In the genomic region with DNA sequence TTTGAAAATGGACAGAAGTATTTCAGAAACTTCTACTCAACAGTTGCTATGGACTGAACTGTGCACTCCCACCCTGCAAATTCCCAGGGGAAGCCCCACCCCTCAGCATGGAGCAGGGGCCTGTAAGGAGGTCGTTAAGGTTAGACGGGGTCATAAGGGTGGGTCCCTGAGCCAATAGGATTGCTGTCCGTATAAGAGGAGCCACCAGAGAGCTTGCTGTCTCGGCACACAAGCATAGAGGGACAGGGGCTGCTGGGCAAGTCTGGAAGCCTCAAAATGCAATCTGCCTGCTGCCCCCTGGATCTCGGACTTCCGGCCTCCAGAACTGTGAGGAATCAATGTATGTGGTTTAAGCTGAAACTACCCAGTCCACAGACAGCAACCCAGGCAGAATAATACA, we compare ENCODE assay signal across 20 cellular contexts. TPM values are rescaled to one million over a fixed set of nuclear protein-coding genes. Genes with fewer than 3 reads are reported as not detected.
DNase-seq lines count a peak whose midpoint lies in the region; ATAC-seq, FAIRE-seq and TF ChIP-seq lines count a peak whose summit lies in the region.
"Had no signal": no experiment of that assay in that cellular context is flagged by ENCODE, and none has a peak within 500 bp of the region (broad histone marks: within the 10 kb centered on the region; RNA-seq: fewer than 3 reads in every experiment).

No MANE protein-coding gene starts in this region.

- H3K4me2 ChIP-seq in K562 (ENCODE audit: insufficient read depth, low read length) (no peak overlapping the region), SK-N-SH (no peak overlapping the region)
- H3K4me2 ChIP-seq: A549 had no signal

- intact Hi-C loops in cardiac septum (cut with DNase I) (no loop called here), heart left ventricle (cut with DNase I) (no loop called here), K562 (cut with micrococcal nuclease) (no loop called here), spleen (cut with DNase I; ENCODE audit: low total_unique reads) (no loop called here)

- H3K4me1 ChIP-seq in heart left ventricle (peaks cover 0 to 9% (median 1%) of the 10 kb centered on the region in 12 donors), K562 (replicated peaks in 1 of 2; ENCODE audit: control insufficient read depth in 2 of 2, insufficient read depth in 2 of 2, low read length in 2 of 2) (no peaks in the 10 kb centered on the region), liver (ENCODE audit: control insufficient read depth in 4 of 4, insufficient read depth in 4 of 4, low read length in 3 of 4) (peaks cover 3 to 49% (median 35%) of the 10 kb centered on the region in 4 donors), spleen (peaks cover 0 to 14% (median 0%) of the 10 kb centered on the region in 6 donors), Peyer's patch (peaks cover 0 to 45% (median 0%) of the 10 kb centered on the region in 4 donors), SK-N-SH (ENCODE audit: control insufficient read depth in 1 of 2, insufficient read depth in 2 of 2, low read depth in 1 of 2, low read length in 1 of 2) (no peaks in the 10 kb centered on the region; a peak in 1 of 4 replicates)

- H3K79me2 ChIP-seq in K562 (ENCODE audit: control insufficient read depth, insufficient read depth, low read length) (no peaks in the 10 kb centered on the region), SK-N-SH (ENCODE audit: insufficient read depth) (no peaks in the 10 kb centered on the region)

- H3K4me3 ChIP-seq in heart left ventricle (no peak overlapping the region), K562 (no peak overlapping the region), liver (ENCODE audit: low read depth in 1 of 3, low read length in 3 of 3) (peak overlapping the region; percentile 39 to 71 (median 71)), spleen (no peak overlapping the region), Peyer's patch (no peak overlapping the region), SK-N-SH (ENCODE audit: low read depth in 2 of 2, low read length in 1 of 2) (no peak overlapping the region), H7 (ENCODE audit: insufficient read depth, low read depth, low read length) (no peak overlapping the region)
- H3K4me3 ChIP-seq: A549 had no signal

- ATAC-seq in heart left ventricle, result no peak
- ATAC-seq in K562, result no peak
- ATAC-seq: A549, SK-N-SH treated with all-trans-retinoic acid at 6 μM for 48 hours had no signal

- no peaks in the 10 kb centered on the region for H3K9me2 ChIP-seq in SK-N-SH

- H3K27ac ChIP-seq in heart left ventricle, result no peak overlapping the region
- no peak overlapping the region for H3K27ac ChIP-seq in K562 (ENCODE audit: extremely low read depth, low read depth, low read length)
- peak overlapping the region; percentile 64 to 98 for H3K27ac ChIP-seq in liver (ENCODE audit: low read depth in 1 of 2, low read length in 2 of 2)
- no peak overlapping the region for H3K27ac ChIP-seq in spleen
- no peak overlapping the region for H3K27ac ChIP-seq in Peyer's patch
- H3K27ac ChIP-seq in SK-N-SH (ENCODE audit: low read depth in 2 of 2, low read length in 1 of 2), result no peak overlapping the region
- H3K27ac ChIP-seq: A549 had no signal

- 70 to 83% (median 76%) methylated on average over 6 of the region's 6 CpGs for WGBS in heart left ventricle, 4 donors
- 9% methylated on average over 6 of the region's 6 CpGs for WGBS in K562 (ENCODE audit: insufficient coverage, low coverage, missing lambda C conversion rate)
- 39% methylated on average over 6 of the region's 6 CpGs for WGBS in liver
- 60 to 84% (median 75%) methylated on average over 6 of the region's 6 CpGs for WGBS in spleen, 5 donors
- WGBS in SK-N-SH (ENCODE audit: low lambda C conversion rate), result 36% methylated on average over 4 of the region's 6 CpGs

- H3K9ac ChIP-seq in K562 (ENCODE audit: insufficient read depth in 1 of 2, low read depth in 2 of 2, low read length in 2 of 2), result no peak overlapping the region
- H3K9ac ChIP-seq in liver (ENCODE audit: low read depth in 1 of 2, low read length in 2 of 2), result peak overlapping the region; percentile 0 to 75
- H3K9ac ChIP-seq in SK-N-SH, result no peak overlapping the region

- TF ChIP-seq RAD21 in K562 (CRISPR knock-in tag; conservative IDR thresholded peaks at IDR 0.05 in 1 of 2, IDR thresholded peaks at IDR 0.05 in 1 of 2) (no peak), liver (IDR thresholded peaks at IDR 0.05) (no peak), SK-N-SH (IDR thresholded peaks at IDR 0.05; ENCODE audit: low read length) (no peak)

- H3K27me3 ChIP-seq in heart left ventricle, result no peaks in the 10 kb centered on the region
- peaks cover 35 to 49% of the 10 kb centered on the region in 2 experiments for H3K27me3 ChIP-seq in K562 (ENCODE audit: control insufficient read depth in 2 of 2, insufficient read depth in 2 of 2, low read length in 2 of 2)
- H3K27me3 ChIP-seq in liver (ENCODE audit: control insufficient read depth in 4 of 4, insufficient read depth in 4 of 4, low read length in 3 of 4), result no peaks in the 10 kb centered on the region
- peaks cover 0 to 5% (median 0%) of the 10 kb centered on the region in 7 donors for H3K27me3 ChIP-seq in spleen (replicated peaks in 1 of 7)
- H3K27me3 ChIP-seq in Peyer's patch, result no peaks in the 10 kb centered on the region
- no peaks in the 10 kb centered on the region for H3K27me3 ChIP-seq in SK-N-SH (ENCODE audit: insufficient read depth)
- no peaks in the 10 kb centered on the region for H3K27me3 ChIP-seq in H7 (ENCODE audit: control insufficient read depth, insufficient read depth, low read length)

- in situ Hi-C loops in K562 (cut with MboI), result no loop called here

- H3K36me3 ChIP-seq in heart left ventricle (no peaks in the 10 kb centered on the region), K562 (ENCODE audit: control insufficient read depth, insufficient read depth, low read length) (no peaks in the 10 kb centered on the region), liver (ENCODE audit: control insufficient read depth in 4 of 4, insufficient read depth in 3 of 4, low read depth in 1 of 4, low read length in 3 of 4) (peaks cover 0 to 9% (median 3%) of the 10 kb centered on the region in 4 donors), spleen (no peaks in the 10 kb centered on the region), Peyer's patch (no peaks in the 10 kb centered on the region), SK-N-SH (replicated peaks in 1 of 2; ENCODE audit: control insufficient read depth in 1 of 2, insufficient read depth in 2 of 2, low read length in 1 of 2) (no peaks in the 10 kb centered on the region), H7 (replicated peaks; ENCODE audit: control insufficient read depth, insufficient read depth, low read length) (no peaks in the 10 kb centered on the region)

- CTCF ChIA-PET in K562 (lab: Yijun Ruan, JAX; ENCODE audit: low intra/inter-chr PET ratio), result no interaction called here
- CTCF ChIA-PET in SK-N-SH (lab: Yijun Ruan, JAX), result interaction anchor here (1.4 kb wide), 2 partner anchors 12 to 29 kb away, joined by 3 to 5 read pairs; no protein-coding TSS in a partner anchor

- H2AFZ ChIP-seq in K562 (ENCODE audit: low read depth, low read length) (0 out of 2 replicates have a peak overlapping the region, but pooled peaks have one; percentile 13), SK-N-SH (ENCODE audit: low read depth) (no peak overlapping the region)

- H3K9me3 ChIP-seq in heart left ventricle (no peaks in the 10 kb centered on the region), K562 (replicated peaks; ENCODE audit: control insufficient read depth, insufficient read depth, low read depth, low read length) (no peaks in the 10 kb centered on the region), liver (ENCODE audit: control insufficient read depth in 4 of 4, low read length in 3 of 4) (no peaks in the 10 kb centered on the region), spleen (no peaks in the 10 kb centered on the region), Peyer's patch (no peaks in the 10 kb centered on the region), SK-N-SH (no peaks in the 10 kb centered on the region)
- H3K9me3 ChIP-seq: A549 had no signal

- H4K20me1 ChIP-seq in K562 (replicated peaks; ENCODE audit: control insufficient read depth, insufficient read depth, low read length), result no peaks in the 10 kb centered on the region
- no peaks in the 10 kb centered on the region for H4K20me1 ChIP-seq in SK-N-SH (ENCODE audit: insufficient read depth)

- H3K9me1 ChIP-seq in K562 (ENCODE audit: control insufficient read depth, insufficient read depth, low read length), result no peaks in the 10 kb centered on the region

- BruUV-seq in K562 (replicated peaks; lab: Mats Ljungman, UMichigan), result no TSS peak

- H3F3A ChIP-seq in SK-N-SH (replicated peaks; ENCODE audit: insufficient read depth), result no peaks in the 10 kb centered on the region

- FAIRE-seq in K562 (lab: Jason Lieb, UNC), result no peak
- FAIRE-seq: A549, GM19239, RCC 7860 had no signal

- no peak for TF ChIP-seq POLR2A in heart left ventricle (IDR thresholded peaks at IDR 0.05)
- no peak for TF ChIP-seq POLR2A in K562 (conservative IDR thresholded peaks at IDR 0.05)
- TF ChIP-seq POLR2A in spleen (IDR thresholded peaks at IDR 0.05), result no peak
- no peak for TF ChIP-seq POLR2A in Peyer's patch (IDR thresholded peaks at IDR 0.05)

- POLR2A ChIA-PET in K562 (lab: Yijun Ruan, JAX) (interaction anchor here (0.7 kb wide), 1 partner anchor 69 kb away, joined by 3 read pairs; no protein-coding TSS in a partner anchor), SK-N-SH (lab: Yijun Ruan, JAX) (no interaction called here)

- DNase-seq in cardiac septum (ENCODE audit: low spot score) (peak; percentile 27), heart left ventricle (no peak), K562 (ENCODE audit: extremely low read depth in 1 of 4, low spot score in 3 of 4) (no peak), spleen (peak; percentile 23), Peyer's patch (no peak), SK-N-SH (no peak), H7 (no peak)
- DNase-seq: DMS153, H9, MV-4-11, NCI-H1417, NCI-H2029 treated with DMSO at 0.1 percent for 48 hours, NCI-H510A, NCI-H774, Right ventricle myocardium superior had no signal

- TF ChIP-seq EP300 in K562 (IDR thresholded peaks at IDR 0.05; ENCODE audit: low read length) (no peak), SK-N-SH (IDR thresholded peaks at IDR 0.05; ENCODE audit: borderline replicate concordance in 1 of 2, low read depth in 1 of 2, low read length in 1 of 2) (no peak)

- TF ChIP-seq CTCF in heart left ventricle (IDR thresholded peaks at IDR 0.05) (no peak), K562 (IDR thresholded peaks at IDR 0.05 in 2 of 3, conservative IDR thresholded peaks at IDR 0.05 in 1 of 3; ENCODE audit: insufficient read depth in 2 of 3, low read depth in 1 of 3, low read length in 3 of 3) (no peak), liver (IDR thresholded peaks at IDR 0.05; ENCODE audit: low read depth, low read length, missing input control) (no peak), spleen (IDR thresholded peaks at IDR 0.05 in 8 of 11, conservative IDR thresholded peaks at IDR 0.05 in 3 of 11) (no peak), Peyer's patch (IDR thresholded peaks at IDR 0.05) (no peak), SK-N-SH (IDR thresholded peaks at IDR 0.05) (no peak)

RNA-seq across cellular contexts. Expression of gene AFDN, which starts 37.4 kb away (rescaled TPM):
- 67.1 TPM for total RNA-seq in cardiac septum
- total RNA-seq in heart left ventricle, result 100 to 1,000 TPM in 1 of 9 donors, 10 to 100 TPM in 8; 38.0 to 100 (median 51.8) TPM
- 10 to 100 TPM; 27.6 to 31.5 TPM for polyA plus RNA-seq in heart left ventricle
- 294 and 779 TPM in 2 replicates for total RNA-seq in K562 (2011; cell fraction: chromatin; rRNA removed; ENCODE audit: low replicate concordance)
- total RNA-seq in K562 (2011; cell fraction: nucleolus; rRNA removed), result 128 and 193 TPM in 2 replicates
- total RNA-seq in K562 (2011; cell fraction: nucleoplasm; rRNA removed), result 330 and 387 TPM in 2 replicates
- total RNA-seq in K562 (2014; rRNA removed), result 91.9 and 117 TPM in 2 replicates
- 114 and 135 TPM in 2 replicates for total RNA-seq in K562 (2014; rRNA removed; fragmentation: Illumina TruSeq; extraction: Trizol)
- 111 and 112 TPM in 2 replicates for total RNA-seq in K562 (2015; rRNA removed; fragmentation: Illumina TruSeq; extraction: Trizol)
- total RNA-seq in K562 (2021), result 106 and 129 TPM in 2 replicates
- polyA plus RNA-seq in K562 (2011; rRNA removed), result 95.7 and 96.7 TPM in 2 replicates
- polyA plus RNA-seq in K562 (2011; cell fraction: cytosol; rRNA removed), result 29.3 and 38.3 TPM in 2 replicates
- 374 and 388 TPM in 2 replicates for polyA plus RNA-seq in K562 (2011; cell fraction: nucleus; rRNA removed)
- polyA plus RNA-seq in K562 (2012), result 62.0 and 64.2 TPM in 2 replicates
- 95.0 and 105 TPM in 2 replicates for polyA plus RNA-seq in K562 (2014; fragmentation: Illumina TruSeq; extraction: Trizol)
- 1 to 10 TPM; 7.2 to 9.7 TPM for polyA plus RNA-seq in K562 (2014; fragmentation: Nextera tagmentation; extraction: Ambion mirVana)
- polyA plus RNA-seq in K562 (2014; rRNA removed), result 78.9 and 96.4 TPM in 2 replicates
- 183 and 194 TPM in 2 replicates for polyA minus RNA-seq in K562 (2011; rRNA and poly(A)+ RNA removed)
- 78.4 and 100 TPM in 2 replicates for polyA minus RNA-seq in K562 (2011; cell fraction: cytosol; rRNA and poly(A)+ RNA removed)
- 234 and 345 TPM in 2 replicates for polyA minus RNA-seq in K562 (2011; cell fraction: nucleus; rRNA and poly(A)+ RNA removed)
- 100 to 1,000 TPM in 1 of 2 donors, 10 to 100 TPM in 1; 33.3 to 145 TPM for total RNA-seq in liver
- 10 to 100 TPM; 21.3 to 25.4 TPM for polyA plus RNA-seq in liver
- total RNA-seq in spleen, result 100 to 1,000 TPM in 5 of 7 donors, 10 to 100 TPM in 2; 71.3 to 148 (median 133) TPM
- polyA plus RNA-seq in spleen, result 10 to 100 TPM in 2 of 3 donors, 1 to 10 TPM in 1; 7.4 to 24.1 (median 12.1) TPM
- total RNA-seq in Peyer's patch, result 100 to 1,000 TPM; 265 to 326 (median 313) TPM
- 21.1 and 25.1 TPM in 2 replicates for polyA plus RNA-seq in SK-N-SH (2012; rRNA removed)
- polyA plus RNA-seq in SK-N-SH (2012; cell fraction: cytosol; rRNA removed), result 16.9 and 18.7 TPM in 2 replicates
- 53.9 and 73.4 TPM in 2 replicates for polyA plus RNA-seq in SK-N-SH (2012; cell fraction: nucleus; rRNA removed)
- 67.6 and 107 TPM in 2 replicates for total RNA-seq in H7 (2014; rRNA removed; shearing (Covaris generic))

Comparison
In these comparisons a context has a peak if more than half of its experiments do, and no peak if none do; other contexts are left out.
1. DNase-seq: peak in cardiac septum (single experiment) and spleen (single experiment); none in heart left ventricle (0 of 5), K562 (0 of 4), Peyer's patch (0 of 3), SK-N-SH (single experiment) and H7 (single experiment).
2. H3K27ac ChIP-seq: peak in liver (2 of 2); none in heart left ventricle (0 of 12), K562 (single experiment), spleen (0 of 8), Peyer's patch (0 of 4) and SK-N-SH (0 of 2).
3. H3K4me3 ChIP-seq: peak in liver (3 of 3); none in heart left ventricle (0 of 12), K562 (single experiment), spleen (0 of 8), Peyer's patch (0 of 4), SK-N-SH (0 of 2) and H7 (single experiment).
4. H3K9ac ChIP-seq: peak in liver (2 of 2); none in K562 (0 of 2) and SK-N-SH (single experiment).